22 cellular contexts compared by ENCODE assay signal in the genomic region with DNA sequence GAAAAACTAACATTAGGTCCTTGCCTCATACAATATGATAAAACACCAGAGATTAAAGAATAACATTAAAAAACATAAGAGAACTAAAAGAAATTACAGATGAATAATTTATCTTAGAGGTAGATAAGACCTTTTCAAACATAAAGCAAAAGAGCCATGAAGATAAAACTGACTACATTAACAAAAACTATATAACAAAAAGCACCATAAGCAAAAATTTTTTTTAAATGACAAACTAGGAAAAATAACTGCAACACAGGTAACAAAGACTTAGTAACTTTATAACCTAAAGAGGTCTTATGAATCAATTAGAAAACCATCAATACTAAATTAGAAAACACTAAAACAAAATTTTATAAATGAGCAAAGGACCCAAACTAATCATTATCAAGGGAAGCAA.
"Had no signal": no experiment of that assay in that cellular context is flagged by ENCODE, and none has a peak within 500 bp of the region (broad histone marks: within the 10 kb centered on the region; RNA-seq: fewer than 3 reads in every experiment).

No MANE protein-coding gene starts in this region.

- H3K27me3 ChIP-seq: dorsolateral prefrontal cortex, stomach had no signal

- H3K4me1 ChIP-seq: parathyroid adenoma had no signal

- H3K4me3 ChIP-seq: dorsolateral prefrontal cortex, lung, psoas muscle, stomach, thoracic aorta had no signal

- ATAC-seq: left colon, left ventricle myocardium superior, psoas muscle, sciatic nerve had no signal

- H3K27ac Mint-ChIP-seq: naive B cell, nephron had no signal

- H3K4me3 Mint-ChIP-seq: naive B cell, nephron had no signal

- H3K9me3 ChIP-seq: psoas muscle, stomach, thoracic aorta had no signal

- H3K9ac ChIP-seq: parathyroid adenoma had no signal

- H3K36me3 Mint-ChIP-seq: naive B cell had no signal

- FAIRE-seq: keratinocyte had no signal

- H3K27ac ChIP-seq: dorsolateral prefrontal cortex, parathyroid adenoma, psoas muscle, stomach, thoracic aorta had no signal

- H3K36me3 ChIP-seq: stomach, thoracic aorta had no signal

- H3K27me3 Mint-ChIP-seq: naive B cell had no signal

- H3K79me2 ChIP-seq: parathyroid adenoma had no signal

- H3K9me3 Mint-ChIP-seq: naive B cell, nephron had no signal

- DNase-seq: cortex of kidney; dorsolateral prefrontal cortex; effector CD8-positive, alpha-beta T cell; foreskin melanocyte; left colon; left ventricle myocardium superior; mesenchymal stem cell; naive B cell; occipital lobe; psoas muscle; retina; stimulated activated CD4-positive, alpha-beta T cell treated with anti-CD3 and anti-CD28 coated beads, Interleukin-12 subunit alpha, Interleukin-12 subunit beta, amount 100 ng/mL, for 4 hours; stimulated activated naive CD4-positive, alpha-beta T cell; stomach; substantia nigra; trophoblast cell had no signal

- H2AFZ ChIP-seq: parathyroid adenoma had no signal
